In the genomic region with DNA sequence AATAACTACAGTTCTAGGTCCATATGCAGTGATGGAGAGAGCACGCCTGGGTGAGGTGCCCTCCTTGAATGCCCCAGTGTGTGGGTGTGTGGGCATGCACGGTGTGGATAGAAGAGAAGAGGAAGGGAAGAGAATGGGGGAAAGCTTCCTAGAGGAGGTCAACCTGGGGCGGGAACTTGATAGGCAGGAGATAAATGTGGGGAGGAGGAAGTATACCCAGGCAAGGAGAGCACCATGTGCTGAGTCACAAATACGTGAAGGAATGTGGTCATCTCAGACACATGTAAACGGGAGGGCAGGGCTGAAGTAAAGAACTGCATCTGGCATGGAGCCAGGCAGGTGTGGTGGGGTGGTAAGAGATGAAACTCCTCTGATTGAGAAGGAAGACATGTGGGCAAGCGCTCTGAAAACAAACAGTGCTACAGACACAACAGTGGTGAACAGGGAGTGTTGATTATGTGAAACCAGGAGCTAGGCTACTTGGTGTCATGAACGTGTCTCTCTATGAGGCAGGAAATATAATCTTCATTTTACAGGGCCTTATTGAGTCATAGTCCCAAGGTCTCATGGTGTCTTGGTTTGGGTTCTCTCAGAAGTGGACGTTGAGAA, we compare ENCODE assay signal across 10 cellular contexts.
DNase-seq lines count a peak whose midpoint lies in the region; ATAC-seq and TF ChIP-seq lines count a peak whose summit lies in the region.
"Had no signal": no experiment of that assay in that cellular context is flagged by ENCODE, and none has a peak within 500 bp of the region (broad histone marks: within the 10 kb centered on the region; RNA-seq: fewer than 3 reads in every experiment).

No MANE protein-coding gene starts in this region.

- H3K27ac Mint-ChIP-seq in T-helper 17 cell (no peak overlapping the region), nephron progenitor cell (no peak overlapping the region)
- H3K27ac Mint-ChIP-seq in stimulated activated effector memory CD8-positive, alpha-beta T cell treated with anti-CD3 and anti-CD28 coated beads, Interleukin-12 subunit alpha, Interleukin-12 subunit beta, amount 100 ng/mL, for 72 hours, result no peak overlapping the region
- H3K27ac Mint-ChIP-seq: naive B cell had no signal

- H3K4me1 ChIP-seq in adrenal gland (replicated peaks in 1 of 2), result no peaks in the 10 kb centered on the region

- intact Hi-C loops in adrenal gland (cut with DNase I), result no loop called here

- H3K4me3 ChIP-seq in adrenal gland, result no peak overlapping the region

- no peaks in the 10 kb centered on the region for H3K9me3 Mint-ChIP-seq in stimulated activated effector memory CD8-positive, alpha-beta T cell treated with anti-CD3 and anti-CD28 coated beads, Interleukin-12 subunit alpha, Interleukin-12 subunit beta, amount 100 ng/mL, for 72 hours
- H3K9me3 Mint-ChIP-seq in nephron progenitor cell, result peaks cover 5% of the 10 kb centered on the region
- H3K9me3 Mint-ChIP-seq: naive B cell had no signal

- H3K27me3 ChIP-seq in adrenal gland, result no peaks in the 10 kb centered on the region

- H3K36me3 ChIP-seq in adrenal gland (replicated peaks in 1 of 2), result no peaks in the 10 kb centered on the region

- H3K36me3 Mint-ChIP-seq in T-helper 17 cell (ENCODE audit: low read depth) (no peaks in the 10 kb centered on the region), nephron progenitor cell (ENCODE audit: low read depth) (no peaks in the 10 kb centered on the region)
- H3K36me3 Mint-ChIP-seq in stimulated activated effector memory CD8-positive, alpha-beta T cell treated with anti-CD3 and anti-CD28 coated beads, Interleukin-12 subunit alpha, Interleukin-12 subunit beta, amount 100 ng/mL, for 72 hours, result no peaks in the 10 kb centered on the region
- H3K36me3 Mint-ChIP-seq: naive B cell had no signal

- H3K27ac ChIP-seq in epithelial cell of prostate, result peak overlapping the region; percentile 86
- no peak overlapping the region for H3K27ac ChIP-seq in adrenal gland
- H3K27ac ChIP-seq: VCaP had no signal

- H3K4me1 Mint-ChIP-seq in T-helper 17 cell (no peaks in the 10 kb centered on the region), nephron progenitor cell (no peaks in the 10 kb centered on the region)
- peaks cover 11% of the 10 kb centered on the region for H3K4me1 Mint-ChIP-seq in stimulated activated effector memory CD8-positive, alpha-beta T cell treated with anti-CD3 and anti-CD28 coated beads, Interleukin-12 subunit alpha, Interleukin-12 subunit beta, amount 100 ng/mL, for 72 hours
- H3K4me1 Mint-ChIP-seq: naive B cell had no signal

- DNase-seq in NCI-H748 (lab: John Stamatoyannopoulos, UW; ENCODE audit: unreplicated experiment) (peak; percentile 15), NCI-H748 treated with DMSO at 0.1 percent for 48 hours (lab: John Stamatoyannopoulos, UW) (no peak), T-helper 17 cell (peak in 1 of 3 donors; percentile 10), epithelial cell of prostate (ENCODE audit: low read depth, low spot score) (peak; percentile 81), adrenal gland (no peak), nephron progenitor cell (no peak)
- DNase-seq in stimulated activated effector memory CD8-positive, alpha-beta T cell treated with anti-CD3 and anti-CD28 coated beads, Interleukin-12 subunit alpha, Interleukin-12 subunit beta, amount 100 ng/mL, for 72 hours (ENCODE audit: low spot score in 2 of 2), result peak; percentile 70 to 91
- DNase-seq: naive B cell had no signal

- TF ChIP-seq CTCF in adrenal gland (IDR thresholded peaks at IDR 0.05) (no peak), nephron progenitor cell (IDR thresholded peaks at IDR 0.05) (no peak)

- H3K27me3 Mint-ChIP-seq in T-helper 17 cell (no peaks in the 10 kb centered on the region), nephron progenitor cell (ENCODE audit: low read depth, poor library complexity) (peaks cover 3% of the 10 kb centered on the region)
- H3K27me3 Mint-ChIP-seq: naive B cell had no signal

- H3K9me3 ChIP-seq in T-helper 17 cell (ENCODE audit: control insufficient read depth, low read length, poor library complexity, severe bottlenecking), result no peaks in the 10 kb centered on the region
- no peaks in the 10 kb centered on the region for H3K9me3 ChIP-seq in adrenal gland (replicated peaks in 1 of 3)

- TF ChIP-seq POLR2A in adrenal gland (IDR thresholded peaks at IDR 0.05), result no peak

- WGBS in adrenal gland, 4 donors, result 66 to 83% (median 71%) methylated on average over 8 of the region's 8 CpGs

- H3K4me3 Mint-ChIP-seq in T-helper 17 cell, result no peak overlapping the region
- no peak overlapping the region for H3K4me3 Mint-ChIP-seq in stimulated activated effector memory CD8-positive, alpha-beta T cell treated with anti-CD3 and anti-CD28 coated beads, Interleukin-12 subunit alpha, Interleukin-12 subunit beta, amount 100 ng/mL, for 72 hours
- H3K4me3 Mint-ChIP-seq in nephron progenitor cell, result no peak overlapping the region
- H3K4me3 Mint-ChIP-seq: naive B cell had no signal

- ATAC-seq in HG03045 (IDR thresholded peaks at IDR 0.05; ENCODE audit: unreplicated experiment), result peak; percentile 86
- ATAC-seq in T-helper 17 cell, result peak; percentile 71
- peak; percentile 96 for ATAC-seq in stimulated activated effector memory CD8-positive, alpha-beta T cell treated with anti-CD3 and anti-CD28 coated beads, Interleukin-12 subunit alpha, Interleukin-12 subunit beta, amount 100 ng/mL, for 72 hours

Comparison
In these comparisons a context has a peak if more than half of its experiments do, and no peak if none do; other contexts are left out.
1. DNase-seq: peak in NCI-H748 (single experiment), epithelial cell of prostate (single experiment) and stimulated activated effector memory CD8-positive, alpha-beta T cell treated with anti-CD3 and anti-CD28 coated beads, Interleukin-12 subunit alpha, Interleukin-12 subunit beta, amount 100 ng/mL, for 72 hours (2 of 2); none in NCI-H748 treated with DMSO at 0.1 percent for 48 hours (single experiment), adrenal gland (0 of 7) and nephron progenitor cell (single experiment).
2. Peak in every context shown above with its lines, with median percentiles within 50 percentile points of each other: ATAC-seq.